10 cellular contexts compared by ENCODE assay signal in the genomic region with DNA sequence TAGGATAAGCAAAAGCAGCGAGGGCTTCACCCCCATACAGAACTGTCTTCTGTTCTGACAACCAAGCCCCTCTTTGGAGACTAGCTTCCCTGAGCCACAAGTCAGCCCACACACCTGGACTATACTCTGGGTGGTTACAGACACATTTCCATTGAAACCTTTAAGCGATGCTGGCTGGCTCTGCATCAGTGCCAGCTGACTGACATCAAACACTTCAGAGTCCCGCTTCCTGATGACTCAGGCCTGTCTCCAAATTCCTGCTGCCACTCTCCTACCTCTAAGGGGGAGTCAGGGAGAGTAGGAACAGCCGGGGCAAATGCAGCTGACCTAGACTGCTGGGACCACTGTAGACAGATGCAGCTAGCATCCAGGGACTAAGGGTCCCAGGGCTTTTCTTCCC. TPM values are rescaled to one million over a fixed set of nuclear protein-coding genes. Genes with fewer than 3 reads are reported as not detected.
DNase-seq lines count a peak whose midpoint lies in the region; ATAC-seq, FAIRE-seq and TF ChIP-seq lines count a peak whose summit lies in the region.
"Had no signal": no experiment of that assay in that cellular context is flagged by ENCODE, and none has a peak within 500 bp of the region (broad histone marks: within the 10 kb centered on the region; RNA-seq: fewer than 3 reads in every experiment).

No MANE protein-coding gene starts in this region.

- TF ChIP-seq EP300 in GM12878 (IDR thresholded peaks at IDR 0.05; ENCODE audit: borderline replicate concordance in 1 of 2, control insufficient read depth in 1 of 2, low read depth in 2 of 2, low read length in 2 of 2), result no peak

- H2AFZ ChIP-seq in GM12878 (ENCODE audit: control insufficient read depth, low read depth, low read length), result no peak overlapping the region

- in situ Hi-C loops in ACHN (cut with HindIII; ENCODE audit: low pct_ligation_motif_present, low pct_unique_long_range_greater_than_20kb, low sequenced_read_pairs) (no loop called here), GM12878 (cut with MboI) (no loop called here), GM13977 (cut with MboI; ENCODE audit: low pct_unique_long_range_greater_than_20kb, low sequenced_read_pairs, unreplicated experiment) (no loop called here)

- H3K36me3 Mint-ChIP-seq in activated CD8-positive, alpha-beta T cell treated with anti-CD3 and anti-CD28 coated beads, Interleukin-2, amount 10 ng/mL, durations not matched to agents 7 days and 5 days (ENCODE audit: low read depth), result no peaks in the 10 kb centered on the region
- H3K36me3 Mint-ChIP-seq: CD4-positive, alpha-beta memory T cell had no signal

- TF ChIP-seq CTCF in GM12878 (IDR thresholded peaks at IDR 0.05 in 2 of 3, conservative IDR thresholded peaks at IDR 0.05 in 1 of 3; ENCODE audit: control insufficient read depth in 2 of 3, extremely low read depth in 1 of 3, insufficient read depth in 1 of 3, low read depth in 3 of 3, low read length in 3 of 3) (no peak), GM13977 (IDR thresholded peaks at IDR 0.05; ENCODE audit: extremely low read depth, insufficient read depth, missing control alignments) (no peak), spleen (IDR thresholded peaks at IDR 0.05 in 8 of 11, conservative IDR thresholded peaks at IDR 0.05 in 3 of 11) (no peak)

- H3K27ac ChIP-seq in GM12878 (ENCODE audit: control insufficient read depth, insufficient read depth), result no peak overlapping the region
- H3K27ac ChIP-seq in spleen, result no peak overlapping the region

- WGBS in GM12878 (ENCODE audit: insufficient coverage, insufficient replicate concordance, low lambda C conversion rate, missing lambda C conversion rate), result 82% methylated on average over 4 of the region's 4 CpGs
- WGBS in spleen, 5 donors, result 41 to 57% (median 47%) methylated on average over 4 of the region's 4 CpGs

- DNase-seq in ACHN (peak; percentile 65), MG63 (peak; percentile 67), GM12878 (ENCODE audit: low read depth, low spot score) (no peak), left lobe of liver (ENCODE audit: low spot score) (no peak), GM13977 (ENCODE audit: low spot score) (no peak), spleen (no peak)
- no peak for DNase-seq in activated CD8-positive, alpha-beta T cell treated with anti-CD3 and anti-CD28 coated beads, Interleukin-2, amount 10 ng/mL, durations not matched to agents 7 days and 5 days
- DNase-seq: CD4-positive, alpha-beta memory T cell; effector memory CD4-positive, alpha-beta T cell had no signal

- peaks cover 14% of the 10 kb centered on the region for H3K79me2 ChIP-seq in GM12878 (ENCODE audit: control insufficient read depth, insufficient read depth, low read length)

- H3K27me3 Mint-ChIP-seq in activated CD8-positive, alpha-beta T cell treated with anti-CD3 and anti-CD28 coated beads, Interleukin-2, amount 10 ng/mL, durations not matched to agents 7 days and 5 days (ENCODE audit: low read depth), result no peaks in the 10 kb centered on the region
- H3K27me3 Mint-ChIP-seq: CD4-positive, alpha-beta memory T cell had no signal

- RAD21 ChIA-PET in GM12878 (lab: Charles Lee; ENCODE audit: unreplicated experiment), result interaction anchor here (0.6 to 1.1 kb wide), 2 partner anchors 26 to 130 kb away, joined by 3 to 4 read pairs; no protein-coding TSS in a partner anchor

- no peak overlapping the region for H3K27ac Mint-ChIP-seq in activated CD8-positive, alpha-beta T cell treated with anti-CD3 and anti-CD28 coated beads, Interleukin-2, amount 10 ng/mL, durations not matched to agents 7 days and 5 days
- H3K27ac Mint-ChIP-seq: CD4-positive, alpha-beta memory T cell had no signal

- H3K36me3 ChIP-seq in MG63 (no peaks in the 10 kb centered on the region), GM12878 (ENCODE audit: control insufficient read depth in 2 of 2, insufficient read depth in 2 of 2, low read length in 1 of 2) (no peaks in the 10 kb centered on the region), spleen (no peaks in the 10 kb centered on the region)

- no peak overlapping the region for H3K4me3 ChIP-seq in MG63
- no peak overlapping the region for H3K4me3 ChIP-seq in GM12878
- no peak overlapping the region for H3K4me3 ChIP-seq in spleen

- H3K9me3 Mint-ChIP-seq in activated CD8-positive, alpha-beta T cell treated with anti-CD3 and anti-CD28 coated beads, Interleukin-2, amount 10 ng/mL, durations not matched to agents 7 days and 5 days (ENCODE audit: insufficient read depth), result no peaks in the 10 kb centered on the region
- H3K9me3 Mint-ChIP-seq: CD4-positive, alpha-beta memory T cell had no signal

- H4K20me1 ChIP-seq in GM12878 (ENCODE audit: control insufficient read depth, insufficient read depth), result no peaks in the 10 kb centered on the region

- no peak overlapping the region for H3K4me3 Mint-ChIP-seq in activated CD8-positive, alpha-beta T cell treated with anti-CD3 and anti-CD28 coated beads, Interleukin-2, amount 10 ng/mL, durations not matched to agents 7 days and 5 days
- H3K4me3 Mint-ChIP-seq: CD4-positive, alpha-beta memory T cell had no signal

- no peak for TF ChIP-seq RAD21 in GM12878 (IDR thresholded peaks at IDR 0.05; ENCODE audit: insufficient read depth, low read depth, low read length)

- peaks cover 29% of the 10 kb centered on the region for H3K4me1 ChIP-seq in GM12878 (ENCODE audit: control insufficient read depth, insufficient read depth, low read length)
- H3K4me1 ChIP-seq in spleen, result peaks cover 10 to 47% (median 23%) of the 10 kb centered on the region in 6 donors

- no peak for FAIRE-seq in GM12878 (lab: Jason Lieb, UNC)

- BruUV-seq in GM12878 (replicated peaks; lab: Mats Ljungman, UMichigan), result no TSS peak

- no peaks in the 10 kb centered on the region for H3K27me3 ChIP-seq in MG63
- no peaks in the 10 kb centered on the region for H3K27me3 ChIP-seq in GM12878 (replicated peaks in 1 of 2; ENCODE audit: control insufficient read depth in 2 of 2, insufficient read depth in 2 of 2, low read length in 1 of 2)
- H3K27me3 ChIP-seq in spleen (replicated peaks in 1 of 7), result no peaks in the 10 kb centered on the region

- SMC1A ChIA-PET in GM12878 (lab: Charles Lee; ENCODE audit: uncharacterized antibody, unreplicated experiment), result interaction anchor here (0.7 to 2.3 kb wide), 10 partner anchors 8 to 349 kb away, joined by 3 to 9 read pairs (median 4); no protein-coding TSS in a partner anchor

- CTCF ChIA-PET in GM12878 (lab: Yijun Ruan, JAX), result interaction anchor here (0.9 to 2.3 kb wide), 10 partner anchors 8 to 498 kb away, joined by 3 to 11 read pairs (median 6); no protein-coding TSS in a partner anchor
- CTCF ChIA-PET in activated CD8-positive, alpha-beta T cell treated with anti-CD3 and anti-CD28 coated beads, Interleukin-2, amount 10 ng/mL, durations not matched to agents 7 days and 5 days (lab: Charles Lee), result interaction anchor here (1.2 to 1.4 kb wide), 2 partner anchors 11 to 313 kb away, joined by 3 to 4 read pairs; no protein-coding TSS in a partner anchor

- H3K4me2 ChIP-seq in GM12878 (ENCODE audit: control insufficient read depth, insufficient read depth), result no peak overlapping the region

- no peaks in the 10 kb centered on the region for H3K9me3 ChIP-seq in MG63
- no peaks in the 10 kb centered on the region for H3K9me3 ChIP-seq in GM12878 (replicated peaks; ENCODE audit: control insufficient read depth, insufficient read depth, low read length)
- no peaks in the 10 kb centered on the region for H3K9me3 ChIP-seq in spleen

- peaks cover 3% of the 10 kb centered on the region for H3K4me1 Mint-ChIP-seq in activated CD8-positive, alpha-beta T cell treated with anti-CD3 and anti-CD28 coated beads, Interleukin-2, amount 10 ng/mL, durations not matched to agents 7 days and 5 days (ENCODE audit: low read depth)

- intact Hi-C loops in GM12878 (cut with micrococcal nuclease; ENCODE audit: unreplicated experiment) (no loop called here), spleen (cut with DNase I; ENCODE audit: low total_unique reads) (no loop called here)

- POLR2A ChIA-PET in GM12878 (lab: Charles Lee), result interaction anchor here (0.7 to 1.1 kb wide), 3 partner anchors 9 to 137 kb away, joined by 3 read pairs; no protein-coding TSS in a partner anchor
- POLR2A ChIA-PET in activated CD8-positive, alpha-beta T cell treated with anti-CD3 and anti-CD28 coated beads, Interleukin-2, amount 10 ng/mL, durations not matched to agents 7 days and 5 days (lab: Charles Lee), result interaction anchor here (0.6 kb wide), 1 partner anchor 597 kb away, joined by 4 read pairs; no protein-coding TSS in a partner anchor

- H3K9ac ChIP-seq in GM12878 (ENCODE audit: control insufficient read depth, insufficient read depth, low read length), result no peak overlapping the region

- no peak for TF ChIP-seq POLR2A in GM12878 (IDR thresholded peaks at IDR 0.05; ENCODE audit: low read depth, low read length)
- no peak for TF ChIP-seq POLR2A in spleen (IDR thresholded peaks at IDR 0.05)

- ATAC-seq in GM12878 (peak; percentile 46), left lobe of liver (peak; percentile 58), HG02852 (IDR thresholded peaks at IDR 0.05; ENCODE audit: unreplicated experiment) (no peak)
- no peak for ATAC-seq in activated CD8-positive, alpha-beta T cell treated with anti-CD3 and anti-CD28 coated beads, Interleukin-2, amount 10 ng/mL, durations not matched to agents 7 days and 5 days

TF ChIP-seq in GM12878, 131 proteins besides CTCF, POLR2A, EP300 and RAD21 (continues in another document):
- no peak for TF ChIP-seq JUND (IDR thresholded peaks at IDR 0.05; ENCODE audit: low read depth, low read length)

RNA-seq across cellular contexts. Expression of a gene that starts 59.4 kb away (rescaled TPM):
- 48.9 and 78.7 TPM in 2 replicates for total RNA-seq in MG63 (2014; rRNA removed; shearing (Covaris generic); ENCODE audit: low replicate concordance)
- total RNA-seq in GM12878 (2013; cell fraction: nucleolus; rRNA removed), result 58.0 and 62.8 TPM in 2 replicates
- 36.2 and 41.2 TPM in 2 replicates for total RNA-seq in GM12878 (2014; rRNA removed)
- 23.9 and 25.7 TPM in 2 replicates for total RNA-seq in GM12878 (2014; rRNA removed; fragmentation: Illumina TruSeq; extraction: Trizol)
- 41.4 and 42.9 TPM in 2 replicates for total RNA-seq in GM12878 (2021)
- polyA plus RNA-seq in GM12878 (2011; ENCODE audit: low read depth), result 30.8 TPM
- polyA plus RNA-seq in GM12878 (2011; rRNA removed), result 21.4 and 28.0 TPM in 2 replicates
- 24.3 and 37.9 TPM in 2 replicates for polyA plus RNA-seq in GM12878 (2011; cell fraction: cytosol; rRNA removed)
- polyA plus RNA-seq in GM12878 (2011; cell fraction: nucleus; rRNA removed), result 17.2 and 18.8 TPM in 2 replicates
- polyA plus RNA-seq in GM12878 (2012), result 31.7 and 33.1 TPM in 2 replicates
- polyA plus RNA-seq in GM12878 (2014; fragmentation: Illumina TruSeq; extraction: Trizol), result 26.1 and 27.7 TPM in 2 replicates
- 1 to 10 TPM; 4.1 to 8.2 TPM for polyA plus RNA-seq in GM12878 (2014; fragmentation: Nextera tagmentation; extraction: Ambion mirVana)
- 32.6 and 40.7 TPM in 2 replicates for polyA plus RNA-seq in GM12878 (2014; rRNA removed)
- 10 to 100 TPM; 43.1 to 49.8 TPM for polyA plus RNA-seq in GM12878 (2016; fragmentation: Nextera tagmentation; extraction: Ambion mirVana)
- polyA minus RNA-seq in GM12878 (2011; rRNA and poly(A)+ RNA removed), result 21.7 and 33.2 TPM in 2 replicates
- 10.8 and 15.6 TPM in 2 replicates for polyA minus RNA-seq in GM12878 (2011; cell fraction: cytosol; rRNA and poly(A)+ RNA removed)
- 10.2 and 17.8 TPM in 2 replicates for polyA minus RNA-seq in GM12878 (2011; cell fraction: nucleus; rRNA and poly(A)+ RNA removed)
- 90.6 TPM for total RNA-seq in left lobe of liver
- 10 to 100 TPM; 24.5 to 42.3 (median 32.0) TPM for total RNA-seq in spleen
- 10 to 100 TPM; 23.4 to 34.2 (median 33.1) TPM for polyA plus RNA-seq in spleen
- total RNA-seq in activated CD8-positive, alpha-beta T cell treated with anti-CD3 and anti-CD28 coated beads, Interleukin-2, amount 10 ng/mL, durations not matched to agents 7 days and 5 days, result 10 to 100 TPM; 15.6 to 18.2 TPM

Comparison
In these comparisons a context has a peak if more than half of its experiments do, and no peak if none do; other contexts are left out.
1. DNase-seq: peak in ACHN (single experiment) and MG63 (single experiment); none in GM12878 (single experiment), left lobe of liver (single experiment), GM13977 (single experiment), spleen (single experiment) and activated CD8-positive, alpha-beta T cell treated with anti-CD3 and anti-CD28 coated beads, Interleukin-2, amount 10 ng/mL, durations not matched to agents 7 days and 5 days (single experiment).
2. ATAC-seq: peak in GM12878 (single experiment) and left lobe of liver (single experiment); none in HG02852 (single experiment) and activated CD8-positive, alpha-beta T cell treated with anti-CD3 and anti-CD28 coated beads, Interleukin-2, amount 10 ng/mL, durations not matched to agents 7 days and 5 days (single experiment).